Comparison of ENCODE assay signal across 23 cellular contexts in genomic region chr19:4879041-4879440, GRCh38. TPM values are rescaled to one million over a fixed set of nuclear protein-coding genes. Genes with fewer than 3 reads are reported as not detected.
DNase-seq lines count a peak whose midpoint lies in the region; ATAC-seq and TF ChIP-seq lines count a peak whose summit lies in the region.
"Had no signal": no experiment of that assay in that cellular context is flagged by ENCODE, and none has a peak within 500 bp of the region (broad histone marks: within the 10 kb centered on the region; RNA-seq: fewer than 3 reads in every experiment).

No MANE protein-coding gene starts in this region.

- no peak for TF ChIP-seq CTCF in activated CD8-positive, alpha-beta T cell treated with anti-CD3 and anti-CD28 coated beads for 36 hours (IDR thresholded peaks at IDR 0.05)
- TF ChIP-seq CTCF in tibial artery (IDR thresholded peaks at IDR 0.05), result no peak

- no peaks in the 10 kb centered on the region for H3K36me3 ChIP-seq in neuronal stem cell (replicated peaks in 1 of 2; ENCODE audit: control insufficient read depth in 2 of 2, insufficient read depth in 2 of 2, low read length in 2 of 2)
- H3K36me3 ChIP-seq in tibial artery, result no peaks in the 10 kb centered on the region
- no peaks in the 10 kb centered on the region for H3K36me3 ChIP-seq in HAP-1 (replicated peaks)
- H3K36me3 ChIP-seq: transverse colon had no signal

- no peak overlapping the region for H3K18ac ChIP-seq in neuronal stem cell (ENCODE audit: low read length)

- H2BK15ac ChIP-seq in neuronal stem cell (ENCODE audit: low read length), result peak overlapping the region; percentile 98

- peak overlapping the region; percentile 11 for H2AK5ac ChIP-seq in neuronal stem cell (ENCODE audit: low read depth, low read length)

- H3K4me3 Mint-ChIP-seq in activated CD8-positive, alpha-beta T cell treated with anti-CD3 and anti-CD28 coated beads for 36 hours, result peak overlapping the region; percentile 10
- no peak overlapping the region for H3K4me3 Mint-ChIP-seq in activated CD8-positive, alpha-beta T cell treated with anti-CD3 and anti-CD28 coated beads, Interleukin-2, amount 10 ng/mL, durations not matched to agents 7 days and 5 days
- H3K4me3 Mint-ChIP-seq: activated CD4-positive, alpha-beta T cell treated with anti-CD3 and anti-CD28 coated beads, Interleukin-2, amount 10 ng/mL, durations not matched to agents 24 days and 14 days; HFFc6 had no signal

- H3K27me3 ChIP-seq in neuronal stem cell (ENCODE audit: control insufficient read depth in 3 of 3, insufficient read depth in 3 of 3, low read depth in 1 of 3, low read length in 3 of 3), result no peaks in the 10 kb centered on the region
- H3K27me3 ChIP-seq in tibial artery, result no peaks in the 10 kb centered on the region
- no peaks in the 10 kb centered on the region for H3K27me3 ChIP-seq in HAP-1 (ENCODE audit: low read depth)
- H3K27me3 ChIP-seq: transverse colon had no signal

- H3K9ac ChIP-seq in neuronal stem cell (ENCODE audit: low read depth, low read length, poor library complexity), result no peak overlapping the region

- H3K4me3 ChIP-seq in neuronal stem cell (ENCODE audit: low read length in 2 of 2) (no peak overlapping the region), tibial artery (no peak overlapping the region), HAP-1 (no peak overlapping the region)
- H3K4me3 ChIP-seq: lung, transverse colon had no signal

- H2BK12ac ChIP-seq in neuronal stem cell (ENCODE audit: low read length), result peak overlapping the region; percentile 73

- no peak overlapping the region for H3K23ac ChIP-seq in neuronal stem cell (ENCODE audit: low read depth, low read length, poor library complexity)

- no peak for ATAC-seq in activated CD8-positive, alpha-beta T cell treated with anti-CD3 and anti-CD28 coated beads for 36 hours
- no peak for ATAC-seq in activated CD8-positive, alpha-beta T cell treated with anti-CD3 and anti-CD28 coated beads, Interleukin-2, amount 10 ng/mL, durations not matched to agents 7 days and 5 days
- ATAC-seq in GM18861 (IDR thresholded peaks at IDR 0.05; ENCODE audit: unreplicated experiment), result no peak

- H3K27me3 Mint-ChIP-seq in activated CD8-positive, alpha-beta T cell treated with anti-CD3 and anti-CD28 coated beads for 36 hours, result no peaks in the 10 kb centered on the region
- peaks cover under 1% of the 10 kb centered on the region for H3K27me3 Mint-ChIP-seq in activated CD8-positive, alpha-beta T cell treated with anti-CD3 and anti-CD28 coated beads, Interleukin-2, amount 10 ng/mL, durations not matched to agents 7 days and 5 days (ENCODE audit: low read depth)
- H3K27me3 Mint-ChIP-seq: activated CD4-positive, alpha-beta T cell treated with anti-CD3 and anti-CD28 coated beads, Interleukin-2, amount 10 ng/mL, durations not matched to agents 24 days and 14 days had no signal

- H3K9me3 ChIP-seq in neuronal stem cell (replicated peaks in 1 of 2; ENCODE audit: control insufficient read depth in 2 of 2, insufficient read depth in 1 of 2, low read depth in 1 of 2, low read length in 2 of 2), result peaks cover 0 to 1% of the 10 kb centered on the region in 2 donors
- no peaks in the 10 kb centered on the region for H3K9me3 ChIP-seq in tibial artery
- no peaks in the 10 kb centered on the region for H3K9me3 ChIP-seq in HAP-1
- H3K9me3 ChIP-seq: transverse colon had no signal

- POLR2A ChIA-PET in activated CD8-positive, alpha-beta T cell treated with anti-CD3 and anti-CD28 coated beads for 36 hours (lab: Charles Lee), result interaction anchor here (0.6 to 1.8 kb wide), 5 partner anchors 12 to 889 kb away, joined by 3 to 7 read pairs (median 3); partner anchors contain the start of gene PLIN3
- POLR2A ChIA-PET in activated CD8-positive, alpha-beta T cell treated with anti-CD3 and anti-CD28 coated beads, Interleukin-2, amount 10 ng/mL, durations not matched to agents 7 days and 5 days (lab: Charles Lee), result interaction anchor here (0.7 kb wide), 1 partner anchor 109 kb away, joined by 3 read pairs; no protein-coding TSS in a partner anchor

- in situ Hi-C loops in HAP-1 (cut with MboI; ENCODE audit: low sequenced_read_pairs), result no loop called here

- peak overlapping the region; percentile 90 for H2AFZ ChIP-seq in neuronal stem cell (ENCODE audit: low read length)

- H3K4me2 ChIP-seq in neuronal stem cell (ENCODE audit: insufficient read depth, low read length, poor library complexity, severe bottlenecking), result no peak overlapping the region

- no peak overlapping the region for H2BK120ac ChIP-seq in neuronal stem cell (ENCODE audit: low read depth, low read length)

- no CpG with 5 or more reads among the region's 11 CpGs for WGBS in neuronal stem cell (ENCODE audit: extremely low coverage in 2 of 2, insufficient read length in 2 of 2, insufficient replicate concordance in 1 of 2), 2 donors

- H3K4me1 Mint-ChIP-seq in activated CD8-positive, alpha-beta T cell treated with anti-CD3 and anti-CD28 coated beads for 36 hours (ENCODE audit: low read depth), result peaks cover 8% of the 10 kb centered on the region
- peaks cover 6% of the 10 kb centered on the region for H3K4me1 Mint-ChIP-seq in activated CD8-positive, alpha-beta T cell treated with anti-CD3 and anti-CD28 coated beads, Interleukin-2, amount 10 ng/mL, durations not matched to agents 7 days and 5 days (ENCODE audit: low read depth)
- H3K4me1 Mint-ChIP-seq: activated CD4-positive, alpha-beta T cell treated with anti-CD3 and anti-CD28 coated beads, Interleukin-2, amount 10 ng/mL, durations not matched to agents 24 days and 14 days had no signal

- CTCF ChIA-PET in activated CD8-positive, alpha-beta T cell treated with anti-CD3 and anti-CD28 coated beads for 36 hours (lab: Charles Lee), result interaction anchor here (1.4 kb wide), 1 partner anchor 151 kb away, joined by 3 read pairs; no protein-coding TSS in a partner anchor
- CTCF ChIA-PET in activated CD8-positive, alpha-beta T cell treated with anti-CD3 and anti-CD28 coated beads, Interleukin-2, amount 10 ng/mL, durations not matched to agents 7 days and 5 days (lab: Charles Lee), result no interaction called here

- H3K9me3 Mint-ChIP-seq in activated CD8-positive, alpha-beta T cell treated with anti-CD3 and anti-CD28 coated beads for 36 hours, result no peaks in the 10 kb centered on the region
- no peaks in the 10 kb centered on the region for H3K9me3 Mint-ChIP-seq in activated CD8-positive, alpha-beta T cell treated with anti-CD3 and anti-CD28 coated beads, Interleukin-2, amount 10 ng/mL, durations not matched to agents 7 days and 5 days (ENCODE audit: insufficient read depth)
- H3K9me3 Mint-ChIP-seq: activated CD4-positive, alpha-beta T cell treated with anti-CD3 and anti-CD28 coated beads, Interleukin-2, amount 10 ng/mL, durations not matched to agents 24 days and 14 days; HFFc6 had no signal

- H3K27ac ChIP-seq in angular gyrus (ENCODE audit: low read depth, low read length), result peak overlapping the region; percentile 100
- H3K27ac ChIP-seq in neuronal stem cell (replicated peaks; ENCODE audit: low read length), result no peak overlapping the region
- peak overlapping the region; percentile 79 to 83 for H3K27ac ChIP-seq in tibial artery
- H3K27ac ChIP-seq: 22Rv1, epithelial cell of prostate had no signal

- no peak for DNase-seq in activated CD8-positive, alpha-beta T cell treated with anti-CD3 and anti-CD28 coated beads for 36 hours
- DNase-seq in activated CD8-positive, alpha-beta T cell treated with anti-CD3 and anti-CD28 coated beads, Interleukin-2, amount 10 ng/mL, durations not matched to agents 7 days and 5 days, result no peak
- no peak for DNase-seq in neuronal stem cell (ENCODE audit: low spot score)
- DNase-seq in tibial artery, result no peak
- no peak for DNase-seq in HAP-1 (ENCODE audit: low spot score in 2 of 2)
- DNase-seq in D341Med (ENCODE audit: low spot score), result no peak
- DNase-seq: activated CD4-positive, alpha-beta T cell treated with anti-CD3 and anti-CD28 coated beads, Interleukin-2, amount 10 ng/mL, durations not matched to agents 24 days and 14 days; activated effector memory CD4-positive, alpha-beta T cell treated with Interleukin-2 at 50 U/mL for 16 hours; AML-193; Calu3; central memory CD4-positive, alpha-beta T cell; HFFc6; islet precursor cell; NCI-H1694; NCI-H774; occipital lobe; transverse colon had no signal

- H3K4ac ChIP-seq in neuronal stem cell (ENCODE audit: low read length), result no peak overlapping the region

- peak overlapping the region; percentile 39 for H2BK5ac ChIP-seq in neuronal stem cell (ENCODE audit: low read length)

- H3K4me1 ChIP-seq in neuronal stem cell (ENCODE audit: control insufficient read depth in 2 of 2, insufficient read depth in 1 of 2, low read depth in 1 of 2, low read length in 2 of 2) (peaks cover 12 to 13% of the 10 kb centered on the region in 2 donors), tibial artery (peaks cover 0 to 19% (median 15%) of the 10 kb centered on the region in 4 donors), HAP-1 (no peaks in the 10 kb centered on the region)

- H3K79me1 ChIP-seq in neuronal stem cell (ENCODE audit: low read depth, low read length), result no peaks in the 10 kb centered on the region

- no peak overlapping the region for H3K14ac ChIP-seq in neuronal stem cell (ENCODE audit: low read length)

- H4K91ac ChIP-seq in neuronal stem cell (ENCODE audit: low read depth, low read length, poor library complexity), result no peak overlapping the region

- H3K27ac Mint-ChIP-seq in activated CD8-positive, alpha-beta T cell treated with anti-CD3 and anti-CD28 coated beads for 36 hours, result peak overlapping the region; percentile 42
- H3K27ac Mint-ChIP-seq in activated CD8-positive, alpha-beta T cell treated with anti-CD3 and anti-CD28 coated beads, Interleukin-2, amount 10 ng/mL, durations not matched to agents 7 days and 5 days, result no peak overlapping the region
- H3K27ac Mint-ChIP-seq: activated CD4-positive, alpha-beta T cell treated with anti-CD3 and anti-CD28 coated beads, Interleukin-2, amount 10 ng/mL, durations not matched to agents 24 days and 14 days; HFFc6 had no signal

- intact Hi-C loops in activated CD8-positive, alpha-beta T cell treated with anti-CD3 and anti-CD28 coated beads for 36 hours (cut with micrococcal nuclease), result no loop called here
- intact Hi-C loops in tibial artery (cut with DNase I; ENCODE audit: low total_unique reads), result no loop called here

- H4K8ac ChIP-seq in neuronal stem cell (ENCODE audit: low read depth, low read length), result no peak overlapping the region

- H3K36me3 Mint-ChIP-seq in activated CD8-positive, alpha-beta T cell treated with anti-CD3 and anti-CD28 coated beads for 36 hours (ENCODE audit: low read depth), result no peaks in the 10 kb centered on the region
- H3K36me3 Mint-ChIP-seq in activated CD8-positive, alpha-beta T cell treated with anti-CD3 and anti-CD28 coated beads, Interleukin-2, amount 10 ng/mL, durations not matched to agents 7 days and 5 days (ENCODE audit: low read depth), result no peaks in the 10 kb centered on the region

RNA-seq across cellular contexts. Expression of gene PLIN3, which starts 11.6 kb away (rescaled TPM):
- 10 to 100 TPM; 15.5 to 23.5 TPM for total RNA-seq in activated CD8-positive, alpha-beta T cell treated with anti-CD3 and anti-CD28 coated beads for 36 hours
- 10 to 100 TPM; 27.5 to 32.8 TPM for total RNA-seq in activated CD8-positive, alpha-beta T cell treated with anti-CD3 and anti-CD28 coated beads, Interleukin-2, amount 10 ng/mL, durations not matched to agents 7 days and 5 days
- 47.6 TPM for polyA plus RNA-seq in neuronal stem cell (2013, experiment 1 of 2)
- polyA plus RNA-seq in neuronal stem cell (2013, experiment 2 of 2), result 49.5 TPM

RNA-seq across cellular contexts. Expression of gene ARRDC5, which starts 23.7 kb away (rescaled TPM):
- under 1 TPM; 0.18 to 0.20 TPM for total RNA-seq in activated CD8-positive, alpha-beta T cell treated with anti-CD3 and anti-CD28 coated beads for 36 hours
- total RNA-seq in activated CD8-positive, alpha-beta T cell treated with anti-CD3 and anti-CD28 coated beads, Interleukin-2, amount 10 ng/mL, durations not matched to agents 7 days and 5 days, result under 1 TPM; 0.55 to 0.81 TPM
- polyA plus RNA-seq in neuronal stem cell (2013, experiment 1 of 2), result not detected
- not detected for polyA plus RNA-seq in neuronal stem cell (2013, experiment 2 of 2)
- total RNA-seq: Calu3, fibroblast of villous mesenchyme, HFFc6, occipital lobe had no signal

RNA-seq across cellular contexts. Expression of gene UHRF1, which starts 30.3 kb away (rescaled TPM):
- 100 to 1,000 TPM; 173 to 175 TPM for total RNA-seq in activated CD8-positive, alpha-beta T cell treated with anti-CD3 and anti-CD28 coated beads for 36 hours
- 100 to 1,000 TPM; 173 to 180 TPM for total RNA-seq in activated CD8-positive, alpha-beta T cell treated with anti-CD3 and anti-CD28 coated beads, Interleukin-2, amount 10 ng/mL, durations not matched to agents 7 days and 5 days
- polyA plus RNA-seq in neuronal stem cell (2013, experiment 1 of 2), result 49.0 TPM
- 51.0 TPM for polyA plus RNA-seq in neuronal stem cell (2013, experiment 2 of 2)

RNA-seq across cellular contexts. Expression of gene TICAM1, which starts 47.5 kb away (rescaled TPM):
- total RNA-seq in activated CD8-positive, alpha-beta T cell treated with anti-CD3 and anti-CD28 coated beads for 36 hours, result 10 to 100 TPM; 17.4 to 17.5 TPM
- total RNA-seq in activated CD8-positive, alpha-beta T cell treated with anti-CD3 and anti-CD28 coated beads, Interleukin-2, amount 10 ng/mL, durations not matched to agents 7 days and 5 days, result 10 to 100 TPM; 14.0 to 15.2 TPM
- polyA plus RNA-seq in neuronal stem cell (2013, experiment 1 of 2), result 1.4 TPM
- 1.5 TPM for polyA plus RNA-seq in neuronal stem cell (2013, experiment 2 of 2)
